In genomic region chr22:42202669-42203068, GRCh38 we compare ENCODE assay signal across 10 cellular contexts.
DNase-seq lines count a peak whose midpoint lies in the region; ATAC-seq, FAIRE-seq and TF ChIP-seq lines count a peak whose summit lies in the region.
"Had no signal": no experiment of that assay in that cellular context is flagged by ENCODE, and none has a peak within 500 bp of the region (broad histone marks: within the 10 kb centered on the region; RNA-seq: fewer than 3 reads in every experiment).

No MANE protein-coding gene starts in this region.

- intact Hi-C loops in CD8-positive, alpha-beta T cell (cut with DNase I, micrococcal nuclease), result loop anchor here in 1 of 2 experiments (5.0 kb wide), 1 partner anchor 65 kb away; no protein-coding TSS in a partner anchor
- intact Hi-C loops in adrenal gland (cut with DNase I), result no loop called here
- intact Hi-C loops in psoas muscle (cut with DNase I), result no loop called here
- intact Hi-C loops in pancreas (cut with DNase I), result no loop called here

- H3K27ac Mint-ChIP-seq in CD8-positive, alpha-beta T cell, result peak overlapping the region; percentile 83

- ATAC-seq in CD8-positive, alpha-beta T cell, result peak; percentile 74
- ATAC-seq in HG02571 (IDR thresholded peaks at IDR 0.05; ENCODE audit: unreplicated experiment) (no peak), psoas muscle (no peak), pancreas (no peak)

- H3K4me3 ChIP-seq in CD8-positive, alpha-beta T cell (ENCODE audit: low read depth, low read length), result no peak overlapping the region
- H3K4me3 ChIP-seq in adrenal gland (no peak overlapping the region), tibial nerve (no peak overlapping the region), psoas muscle (no peak overlapping the region), pancreas (no peak overlapping the region)
- H3K4me3 ChIP-seq: cardiac muscle cell, sigmoid colon had no signal

- TF ChIP-seq POLR2A in adrenal gland (IDR thresholded peaks at IDR 0.05) (no peak), tibial nerve (IDR thresholded peaks at IDR 0.05) (no peak)

- CTCF ChIA-PET in CD8-positive, alpha-beta T cell (lab: Charles Lee), result interaction anchor here (1.3 to 1.8 kb wide), 2 partner anchors 33 to 51 kb away, joined by 3 to 6 read pairs; no protein-coding TSS in a partner anchor

- no peaks in the 10 kb centered on the region for H3K9me3 ChIP-seq in CD8-positive, alpha-beta T cell (ENCODE audit: low read length)
- H3K9me3 ChIP-seq in adrenal gland (replicated peaks in 1 of 3) (no peaks in the 10 kb centered on the region), tibial nerve (no peaks in the 10 kb centered on the region), psoas muscle (no peaks in the 10 kb centered on the region), pancreas (no peaks in the 10 kb centered on the region)
- H3K9me3 ChIP-seq: sigmoid colon had no signal

- no peaks in the 10 kb centered on the region for H3K9me3 Mint-ChIP-seq in CD8-positive, alpha-beta T cell

- peak in 6 of 7 experiments; percentile 26 to 62 (median 48) for DNase-seq in CD8-positive, alpha-beta T cell
- DNase-seq in activated CD4-positive, alpha-beta T cell treated with anti-CD3 and anti-CD28 coated beads for 4 hours, result peak; percentile 48 to 62
- DNase-seq in adrenal gland, result peak; percentile 43 to 78 (median 67)
- peak; percentile 69 for DNase-seq in stimulated activated CD4-positive, alpha-beta T cell treated with anti-CD3 and anti-CD28 coated beads, Interleukin-15, amount 100 ng/mL, for 24 hours
- DNase-seq in tibial nerve (ENCODE audit: low spot score in 2 of 2), result no peak
- DNase-seq in psoas muscle, result no peak
- no peak for DNase-seq in pancreas
- DNase-seq: sigmoid colon had no signal

- H3K36me3 Mint-ChIP-seq in CD8-positive, alpha-beta T cell, result peaks cover 49% of the 10 kb centered on the region

- POLR2A ChIA-PET in CD8-positive, alpha-beta T cell (lab: Charles Lee), result no interaction called here

- H3K27ac ChIP-seq in CD8-positive, alpha-beta T cell (ENCODE audit: low read depth, low read length), result no peak overlapping the region
- H3K27ac ChIP-seq in adrenal gland (peak overlapping the region in 2 of 5 donors; percentile 16 to 27), tibial nerve (no peak overlapping the region), psoas muscle (no peak overlapping the region), pancreas (no peak overlapping the region)
- H3K27ac ChIP-seq: cardiac muscle cell, sigmoid colon had no signal

- peaks cover 29% of the 10 kb centered on the region for H3K4me1 ChIP-seq in CD8-positive, alpha-beta T cell (ENCODE audit: insufficient read depth, low read length)
- H3K4me1 ChIP-seq in adrenal gland (replicated peaks in 1 of 2) (peaks cover 7 to 20% of the 10 kb centered on the region in 2 donors), tibial nerve (peaks cover 0 to 4% (median 0%) of the 10 kb centered on the region in 4 donors), psoas muscle (no peaks in the 10 kb centered on the region), pancreas (no peaks in the 10 kb centered on the region)
- H3K4me1 ChIP-seq: sigmoid colon had no signal

- no peak for FAIRE-seq in pancreas (lab: Jason Lieb, UNC)

- 36 to 58% (median 40%) methylated on average over 6 of the region's 6 CpGs for WGBS in adrenal gland, 4 donors
- 87 to 94% methylated on average over 6 of the region's 6 CpGs for WGBS in tibial nerve, 2 donors
- 87 to 95% (median 93%) methylated on average over 6 of the region's 6 CpGs for WGBS in psoas muscle, 3 donors
- 90 to 98% methylated on average over 6 of the region's 6 CpGs for WGBS in pancreas, 2 donors

- no peaks in the 10 kb centered on the region for H3K27me3 Mint-ChIP-seq in CD8-positive, alpha-beta T cell (ENCODE audit: low read depth)

- no peaks in the 10 kb centered on the region for H3K27me3 ChIP-seq in CD8-positive, alpha-beta T cell (ENCODE audit: insufficient read depth, low read length)
- H3K27me3 ChIP-seq in adrenal gland, result no peaks in the 10 kb centered on the region
- H3K27me3 ChIP-seq in tibial nerve, result no peaks in the 10 kb centered on the region
- H3K27me3 ChIP-seq in psoas muscle (ENCODE audit: insufficient read depth in 3 of 3, low read length in 2 of 3), result no peaks in the 10 kb centered on the region
- no peaks in the 10 kb centered on the region for H3K27me3 ChIP-seq in pancreas
- H3K27me3 ChIP-seq: cardiac muscle cell, sigmoid colon had no signal

- peaks cover under 1% of the 10 kb centered on the region for H3K36me3 ChIP-seq in CD8-positive, alpha-beta T cell (ENCODE audit: insufficient read depth, low read length)
- H3K36me3 ChIP-seq in adrenal gland (replicated peaks in 1 of 2) (no peaks in the 10 kb centered on the region), tibial nerve (peaks cover 0 to 17% (median 0%) of the 10 kb centered on the region in 3 donors), psoas muscle (ENCODE audit: insufficient read depth in 1 of 2, low read depth in 1 of 2) (peaks cover 5 to 9% of the 10 kb centered on the region in 2 donors), pancreas (no peaks in the 10 kb centered on the region)
- H3K36me3 ChIP-seq: cardiac muscle cell, sigmoid colon had no signal

- TF ChIP-seq EP300 in tibial nerve (IDR thresholded peaks at IDR 0.05), result no peak

- peak overlapping the region; percentile 63 for H3K4me3 Mint-ChIP-seq in CD8-positive, alpha-beta T cell

- no peak for TF ChIP-seq CTCF in CD8-positive, alpha-beta T cell (IDR thresholded peaks at IDR 0.05)
- TF ChIP-seq CTCF in adrenal gland (IDR thresholded peaks at IDR 0.05), result no peak
- no peak for TF ChIP-seq CTCF in tibial nerve (IDR thresholded peaks at IDR 0.05)
- no peak for TF ChIP-seq CTCF in psoas muscle (IDR thresholded peaks at IDR 0.05)
- no peak for TF ChIP-seq CTCF in pancreas (IDR thresholded peaks at IDR 0.05)

- H3K4me1 Mint-ChIP-seq in CD8-positive, alpha-beta T cell (ENCODE audit: low read depth), result peaks cover 63% of the 10 kb centered on the region

Comparison
In these comparisons a context has a peak if more than half of its experiments do, and no peak if none do; other contexts are left out.
1. DNase-seq: peak in CD8-positive, alpha-beta T cell (6 of 7), activated CD4-positive, alpha-beta T cell treated with anti-CD3 and anti-CD28 coated beads for 4 hours (2 of 2), adrenal gland (7 of 7) and stimulated activated CD4-positive, alpha-beta T cell treated with anti-CD3 and anti-CD28 coated beads, Interleukin-15, amount 100 ng/mL, for 24 hours (single experiment); none in tibial nerve (0 of 2), psoas muscle (0 of 2) and pancreas (0 of 6).